Comparison of ENCODE assay signal across 26 cellular contexts in the genomic region with DNA sequence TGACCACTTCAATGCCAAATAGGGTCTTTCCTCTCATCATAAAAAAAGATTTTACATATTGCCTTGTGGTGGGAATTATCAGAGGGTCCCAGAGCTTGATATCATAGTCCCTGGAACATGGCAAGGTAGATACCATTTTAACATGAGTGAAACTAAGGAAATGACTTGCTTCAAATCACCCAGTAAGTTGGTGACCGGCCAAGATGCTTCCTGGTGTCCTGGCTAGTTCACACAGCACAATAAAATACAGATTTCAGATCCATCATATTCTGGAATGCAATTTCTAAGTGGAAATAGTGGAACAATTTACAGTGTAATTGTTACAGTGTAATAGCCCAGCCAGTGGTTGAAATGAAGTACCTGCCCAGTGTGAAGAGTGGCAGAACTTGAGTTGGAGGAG. TPM values are rescaled to one million over a fixed set of nuclear protein-coding genes. Genes with fewer than 3 reads are reported as not detected.
"Had no signal": no experiment of that assay in that cellular context is flagged by ENCODE, and none has a peak within 500 bp of the region (broad histone marks: within the 10 kb centered on the region; RNA-seq: fewer than 3 reads in every experiment).

No MANE protein-coding gene starts in this region.

- H3K4me1 ChIP-seq: esophagus squamous epithelium, neural progenitor cell, right atrium auricular region, sigmoid colon, thyroid gland, vagina had no signal

- H3K4me1 Mint-ChIP-seq: memory B cell; nephron; stimulated activated effector memory CD8-positive, alpha-beta T cell treated with anti-CD3 and anti-CD28 coated beads, Interleukin-12 subunit alpha, Interleukin-12 subunit beta, amount 100 ng/mL, for 72 hours had no signal

- H3K36me3 Mint-ChIP-seq: memory B cell; naive thymus-derived CD4-positive, alpha-beta T cell; neural progenitor cell; stimulated activated effector memory CD8-positive, alpha-beta T cell treated with anti-CD3 and anti-CD28 coated beads, Interleukin-12 subunit alpha, Interleukin-12 subunit beta, amount 100 ng/mL, for 72 hours had no signal

- H3K4me3 ChIP-seq: coronary artery, esophagus squamous epithelium, lung, neural progenitor cell, right atrium auricular region, sigmoid colon, stomach, thyroid gland, vagina had no signal

- H3K27ac ChIP-seq: coronary artery, esophagus squamous epithelium, neural progenitor cell, parathyroid adenoma, right atrium auricular region, sigmoid colon, stomach, thyroid gland, vagina had no signal

- H3K27me3 ChIP-seq: esophagus squamous epithelium, right atrium auricular region, sigmoid colon, stomach, thyroid gland, vagina had no signal

- H3K36me3 ChIP-seq: neural progenitor cell, right atrium auricular region, sigmoid colon, thyroid gland, vagina had no signal

- H3K9me3 ChIP-seq: esophagus squamous epithelium, right atrium auricular region, sigmoid colon, stomach, thyroid gland, vagina had no signal

- DNase-seq: effector memory CD8-positive, alpha-beta T cell; erythroblast; esophagus squamous epithelium; kidney; midbrain; naive thymus-derived CD4-positive, alpha-beta T cell; sigmoid colon; stimulated activated CD4-positive, alpha-beta T cell treated with anti-CD3 and anti-CD28 coated beads, Interleukin-2, amount 100 ng/mL, for 24 hours; stimulated activated CD4-positive, alpha-beta T cell treated with anti-CD3 and anti-CD28 coated beads, Interleukin-4, amount 100 ng/mL, for 24 hours; stimulated activated naive CD4-positive, alpha-beta T cell treated with Interleukin-2 at 50 U/mL for 16 hours; stomach; thyroid gland; trophoblast cell had no signal

- H3K9me3 Mint-ChIP-seq: effector memory CD8-positive, alpha-beta T cell; memory B cell; naive thymus-derived CD4-positive, alpha-beta T cell; nephron; neural progenitor cell; stimulated activated effector memory CD8-positive, alpha-beta T cell treated with anti-CD3 and anti-CD28 coated beads, Interleukin-12 subunit alpha, Interleukin-12 subunit beta, amount 100 ng/mL, for 72 hours had no signal

- H3K4me3 Mint-ChIP-seq: effector memory CD8-positive, alpha-beta T cell; memory B cell; naive thymus-derived CD4-positive, alpha-beta T cell; nephron; neural progenitor cell; stimulated activated effector memory CD8-positive, alpha-beta T cell treated with anti-CD3 and anti-CD28 coated beads, Interleukin-12 subunit alpha, Interleukin-12 subunit beta, amount 100 ng/mL, for 72 hours had no signal

- H3K27ac Mint-ChIP-seq: effector memory CD8-positive, alpha-beta T cell; memory B cell; naive thymus-derived CD4-positive, alpha-beta T cell; nephron; neural progenitor cell; progenitor cell of endocrine pancreas; stimulated activated effector memory CD8-positive, alpha-beta T cell treated with anti-CD3 and anti-CD28 coated beads, Interleukin-12 subunit alpha, Interleukin-12 subunit beta, amount 100 ng/mL, for 72 hours had no signal

- ATAC-seq: effector memory CD8-positive, alpha-beta T cell; left lobe of liver; naive thymus-derived CD4-positive, alpha-beta T cell had no signal

RNA-seq across cellular contexts. Expression of gene CNNM1, which starts 36.6 kb away (rescaled TPM):
- total RNA-seq: dermis microvascular lymphatic vessel endothelial cell, skeletal muscle tissue had no signal
